In the genomic region with DNA sequence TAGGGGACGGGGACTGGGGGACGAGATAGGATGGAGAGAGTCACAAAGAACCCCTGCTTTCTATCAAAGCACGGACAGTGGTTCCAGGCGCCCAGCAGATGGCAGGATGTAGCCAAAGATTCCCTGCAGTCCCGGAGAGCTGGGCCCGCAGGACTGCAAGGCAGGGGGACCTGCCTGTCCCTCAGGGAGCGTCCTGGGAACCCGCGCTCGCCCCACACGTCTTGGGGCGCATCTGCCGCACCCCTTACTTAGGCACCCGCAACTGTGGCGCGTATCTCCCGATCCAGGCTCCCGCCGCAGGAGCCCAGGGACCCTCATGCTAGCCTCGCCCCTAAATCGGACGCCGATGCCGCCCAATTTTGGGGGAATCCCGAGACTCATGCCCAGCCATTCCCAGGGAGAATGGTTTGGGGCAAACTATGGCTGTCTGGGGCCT, we compare ENCODE assay signal across 8 cellular contexts. TPM values are rescaled to one million over a fixed set of nuclear protein-coding genes. Genes with fewer than 3 reads are reported as not detected.
DNase-seq lines count a peak whose midpoint lies in the region; ATAC-seq, FAIRE-seq and TF ChIP-seq lines count a peak whose summit lies in the region.

No MANE protein-coding gene starts in this region.

- peak; percentile 5 for FAIRE-seq in GM12891 (lab: Jason Lieb, UNC)

- H3K27ac ChIP-seq in muscle layer of colon (ENCODE audit: low read depth, low read length) (no peak overlapping the region), transverse colon (peak overlapping the region in 1 of 4 donors; percentile 11)

- no peak for TF ChIP-seq EP300 in transverse colon (IDR thresholded peaks at IDR 0.05; ENCODE audit: low read depth)

- no peak for ATAC-seq in GM19328 (IDR thresholded peaks at IDR 0.05; ENCODE audit: unreplicated experiment)

- 7 to 40% methylated on average over 2 to 25 of the region's 25 CpGs for WGBS in transverse colon (ENCODE audit: low coverage in 1 of 2), 2 donors

- TF ChIP-seq CTCF in WI38 (IDR thresholded peaks at IDR 0.05; ENCODE audit: low read depth, low read length) (peak; percentile 74), transverse colon (IDR thresholded peaks at IDR 0.05) (peak; percentile 44 to 54 (median 51))

- H3K9ac ChIP-seq in muscle layer of colon (ENCODE audit: low read length) = peak overlapping the region; percentile 30

- H3K9me3 ChIP-seq in muscle layer of colon (ENCODE audit: low read length) (no peaks in the 10 kb centered on the region), transverse colon (no peaks in the 10 kb centered on the region)

- intact Hi-C loops in transverse colon (cut with DNase I; ENCODE audit: low total_unique reads) = no loop called here

- DNase-seq in AML-193 (lab: John Stamatoyannopoulos, UW) (peak; percentile 47 to 72), GM12891 (ENCODE audit: insufficient read length, low spot score) (peak; percentile 53), NCI-H1417 treated with DMSO at 0.1 percent for 48 hours (lab: John Stamatoyannopoulos, UW) (peak; percentile 14), fibroblast of peridontal ligament (ENCODE audit: extremely low read depth) (peak; percentile 81), transverse colon (peak; percentile 54)

- H3K4me3 ChIP-seq in WI38 (ENCODE audit: low read depth, low read length) (peak overlapping the region; percentile 84), muscle layer of colon (ENCODE audit: low read depth in 1 of 2, low read length in 2 of 2) (peak overlapping the region; percentile 51 to 77), transverse colon (peak overlapping the region; percentile 29 to 53 (median 46))

- TF ChIP-seq POLR2A in GM12891 (IDR thresholded peaks at IDR 0.05; ENCODE audit: low read depth, low read length) = no peak
- TF ChIP-seq POLR2A in transverse colon (IDR thresholded peaks at IDR 0.05) = no peak

- in situ Hi-C loops in transverse colon (cut with MboI; ENCODE audit: low pct_ligation_motif_present in 1 of 4, low pct_unique_long_range_greater_than_20kb in 1 of 4, low sequenced_read_pairs in 3 of 4) = no loop called here

- H3K4me1 ChIP-seq in muscle layer of colon (ENCODE audit: insufficient read depth, low read length) (peaks cover 5% of the 10 kb centered on the region), transverse colon (peaks cover 0 to 6% (median 5%) of the 10 kb centered on the region in 4 donors)

- H3K36me3 ChIP-seq in muscle layer of colon (ENCODE audit: insufficient read depth, low read length) (no peaks in the 10 kb centered on the region), transverse colon (no peaks in the 10 kb centered on the region)

- H3K27me3 ChIP-seq in muscle layer of colon (ENCODE audit: control insufficient read depth in 1 of 2, insufficient read depth in 2 of 2, low read length in 2 of 2) = peaks cover 0 to 6% of the 10 kb centered on the region in 2 donors
- peaks cover 18% of the 10 kb centered on the region for H3K27me3 ChIP-seq in transverse colon

TF ChIP-seq in GM12891, 5 proteins besides CTCF, POLR2A, EP300 and RAD21:
- TF ChIP-seq POU2F2 (IDR thresholded peaks at IDR 0.05; ENCODE audit: low read depth, low read length) = no peak
- no peak for TF ChIP-seq TAF1 (IDR thresholded peaks at IDR 0.05; ENCODE audit: low read depth, low read length)
- TF ChIP-seq SPI1 (IDR thresholded peaks at IDR 0.05; ENCODE audit: low read depth, low read length) = no peak
- no peak for TF ChIP-seq PAX5 (IDR thresholded peaks at IDR 0.05; ENCODE audit: insufficient read depth, low read length, severe bottlenecking)
- no peak for TF ChIP-seq POLR2AphosphoS5 (IDR thresholded peaks at IDR 0.05; ENCODE audit: low read depth, low read length)

RNA-seq across cellular contexts. Expression of gene STK32B, which starts 0.7 kb away (rescaled TPM):
- 0.22 TPM for polyA plus RNA-seq in GM12891 (2012; ENCODE audit: low read depth, missing spikeins)
- total RNA-seq in transverse colon = 1 to 10 TPM in 1 of 4 donors, under 1 TPM in 3; 0.37 to 1.1 (median 0.64) TPM

RNA-seq across cellular contexts. Expression of gene CYTL1, which starts 31.3 kb away (rescaled TPM):
- polyA plus RNA-seq in GM12891 (2012; ENCODE audit: low read depth, missing spikeins) = not detected
- total RNA-seq in transverse colon = 1 to 10 TPM in 1 of 4 donors, under 1 TPM in 1, not detected in 2; 0.79 to 1.8 TPM

Comparison
In these comparisons a context has a peak if more than half of its experiments do, and no peak if none do; other contexts are left out.
1. DNase-seq: peak in every context shown above with its lines; median percentile 81 in fibroblast of peridontal ligament; 60 in AML-193; 54 in transverse colon; 53 in GM12891; 14 in NCI-H1417 treated with DMSO at 0.1 percent for 48 hours.